Comparison of ENCODE assay signal across 11 cellular contexts in the genomic region with DNA sequence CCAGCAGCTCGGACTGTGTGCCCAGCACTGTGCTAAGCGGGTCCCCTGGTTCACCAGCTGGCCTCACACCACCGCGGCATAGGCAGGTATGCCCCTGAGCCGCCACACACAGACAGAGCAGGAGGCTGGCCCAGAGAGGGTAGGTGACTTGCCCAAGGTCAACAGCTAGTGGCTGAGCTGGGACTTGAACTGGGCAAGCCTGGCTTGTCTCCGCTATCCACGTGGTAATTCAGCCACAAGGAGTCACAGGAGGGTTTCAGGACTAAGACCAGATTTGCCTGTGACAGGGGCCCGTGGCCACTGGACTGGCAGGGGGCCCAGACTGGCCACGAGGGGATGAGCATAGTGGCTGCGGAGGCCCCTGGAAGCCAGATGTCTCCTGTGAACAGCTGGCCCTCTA. TPM values are rescaled to one million over a fixed set of nuclear protein-coding genes. Genes with fewer than 3 reads are reported as not detected.
DNase-seq lines count a peak whose midpoint lies in the region; ATAC-seq, FAIRE-seq and TF ChIP-seq lines count a peak whose summit lies in the region.
"Had no signal": no experiment of that assay in that cellular context is flagged by ENCODE, and none has a peak within 500 bp of the region (broad histone marks: within the 10 kb centered on the region; RNA-seq: fewer than 3 reads in every experiment).

No MANE protein-coding gene starts in this region.

- H3K4me3 ChIP-seq in HepG2 (replicated peaks in 1 of 3; ENCODE audit: insufficient read depth in 1 of 3, low read depth in 2 of 3, low read length in 3 of 3) (no peak overlapping the region; a peak in 1 of 6 replicates), smooth muscle cell (no peak overlapping the region)
- H3K4me3 ChIP-seq: GM12878 had no signal

- BruUV-seq in MCF 10A (replicated peaks; lab: Mats Ljungman, UMichigan) = no TSS peak
- no TSS peak for BruUV-seq in HepG2 (replicated peaks; lab: Mats Ljungman, UMichigan)

- H3K4me1 Mint-ChIP-seq in MCF 10A (ENCODE audit: insufficient read depth, unreplicated experiment) = peaks cover 54% of the 10 kb centered on the region
- H3K4me1 Mint-ChIP-seq in activated T-cell treated with anti-CD3 and anti-CD28 coated beads, Interleukin-2, amount 50 U/mL, for 72 hours (ENCODE audit: low read depth) = peaks cover 52% of the 10 kb centered on the region

- POLR2A ChIA-PET in MCF 10A (lab: Yijun Ruan, JAX) (interaction anchor here (1.0 to 5.3 kb wide), 13 partner anchors 10 to 395 kb away, joined by 3 to 44 read pairs (median 7); partner anchors contain the start of genes NCOR2 and UBC), HepG2 (lab: Yijun Ruan, JAX) (interaction anchor here (0.7 to 2.5 kb wide), 5 partner anchors 10 to 148 kb away, joined by 3 to 12 read pairs (median 9); partner anchors contain the start of gene NCOR2)

- CTCF ChIA-PET in MCF 10A (lab: Yijun Ruan, JAX) = interaction anchor here (0.6 to 1.8 kb wide), 6 partner anchors 13 to 513 kb away, joined by 3 to 9 read pairs (median 4); no protein-coding TSS in a partner anchor
- CTCF ChIA-PET in HepG2 (lab: Yijun Ruan, JAX; ENCODE audit: low intra/inter-chr PET ratio, low total read pairs) = no interaction called here

- H3K27ac ChIP-seq in HepG2 (ENCODE audit: extremely low read length, insufficient read depth, low read length) = no peak overlapping the region
- peak overlapping the region; percentile 100 for H3K27ac ChIP-seq in smooth muscle cell (ENCODE audit: low read depth)

- 80% methylated on average over 1 of the region's 10 CpGs for WGBS in HepG2 (ENCODE audit: low lambda C conversion rate)
- WGBS in smooth muscle cell (ENCODE audit: low lambda C conversion rate) = 66% methylated on average over 10 of the region's 10 CpGs

- H3K4me3 Mint-ChIP-seq in MCF 10A (ENCODE audit: unreplicated experiment) = peak overlapping the region; percentile 91
- no peak overlapping the region for H3K4me3 Mint-ChIP-seq in activated T-cell treated with anti-CD3 and anti-CD28 coated beads, Interleukin-2, amount 50 U/mL, for 72 hours

- peaks cover 29% of the 10 kb centered on the region for H3F3A ChIP-seq in smooth muscle cell (ENCODE audit: low read depth)

- peaks cover 24% of the 10 kb centered on the region for H3K79me2 ChIP-seq in HepG2 (ENCODE audit: insufficient read depth, low read length)
- H3K79me2 ChIP-seq in smooth muscle cell (ENCODE audit: low read depth) = peaks cover 66% of the 10 kb centered on the region

- peaks cover 38% of the 10 kb centered on the region for H3K36me3 Mint-ChIP-seq in MCF 10A (ENCODE audit: insufficient read depth, unreplicated experiment)
- peaks cover 3 to 4% of the 10 kb centered on the region in 2 donors for H3K36me3 Mint-ChIP-seq in activated T-cell treated with anti-CD3 and anti-CD28 coated beads, Interleukin-2, amount 50 U/mL, for 72 hours (ENCODE audit: insufficient read depth in 2 of 2)

- H4K20me1 ChIP-seq in HepG2 (ENCODE audit: insufficient read depth, low read length) (no peaks in the 10 kb centered on the region), smooth muscle cell (ENCODE audit: low read depth) (peaks cover 62% of the 10 kb centered on the region)

- 0 out of 2 replicates have a peak overlapping the region, but pooled peaks have one; percentile 93 for H3K4me2 ChIP-seq in HepG2 (ENCODE audit: low read depth, low read length)
- H3K4me2 ChIP-seq in smooth muscle cell = peak overlapping the region; percentile 75

- in situ Hi-C loops in HepG2 (cut with HindIII; ENCODE audit: extremely low pct_ligation_motif_present, low pct_unique_long_range_greater_than_20kb) = no loop called here

- H3K27me3 ChIP-seq in HepG2 (ENCODE audit: control insufficient read depth in 1 of 2, insufficient read depth in 2 of 2, low read length in 2 of 2) (no peaks in the 10 kb centered on the region), smooth muscle cell (ENCODE audit: low read depth) (no peaks in the 10 kb centered on the region)

- no peaks in the 10 kb centered on the region for H3K9me3 Mint-ChIP-seq in MCF 10A (ENCODE audit: unreplicated experiment)
- H3K9me3 Mint-ChIP-seq in activated T-cell treated with anti-CD3 and anti-CD28 coated beads, Interleukin-2, amount 50 U/mL, for 72 hours = no peaks in the 10 kb centered on the region

- TF ChIP-seq EP300 in HepG2 (IDR thresholded peaks at IDR 0.05; ENCODE audit: low read depth in 2 of 2, low read length in 2 of 2) = no peak
- no peak for TF ChIP-seq EP300 in HepG2 (CRISPR knock-in tag; IDR thresholded peaks at IDR 0.05; ENCODE audit: borderline replicate concordance)

- no peak for TF ChIP-seq RAD21 in HepG2 (CRISPR knock-in tag; IDR thresholded peaks at IDR 0.05)

- H2AFZ ChIP-seq in HepG2 (ENCODE audit: low read length) = no peak overlapping the region
- no peak overlapping the region for H2AFZ ChIP-seq in smooth muscle cell (ENCODE audit: low read depth)

- H3K9me3 ChIP-seq in HepG2 (ENCODE audit: low read length) (no peaks in the 10 kb centered on the region), smooth muscle cell (replicated peaks; ENCODE audit: low read depth) (no peaks in the 10 kb centered on the region)

- no peak for TF ChIP-seq POLR2A in GM12891 (IDR thresholded peaks at IDR 0.05; ENCODE audit: low read depth, low read length)
- no peak for TF ChIP-seq POLR2A in HepG2 (IDR thresholded peaks at IDR 0.05; ENCODE audit: insufficient read depth in 1 of 2, low read depth in 2 of 2, low read length in 2 of 2)

- intact Hi-C loops in MCF 10A (cut with micrococcal nuclease) = loop anchor here (1.0 to 10.0 kb wide), 4 partner anchors 47 to 385 kb away; no protein-coding TSS in a partner anchor
- intact Hi-C loops in HepG2 (cut with micrococcal nuclease; ENCODE audit: unreplicated experiment) = loop anchor here (5.0 to 10.0 kb wide), 3 partner anchors 37 to 253 kb away; partner anchors contain the start of gene NCOR2

- no peak for ATAC-seq in HepG2
- ATAC-seq in activated T-cell treated with anti-CD3 and anti-CD28 coated beads, Interleukin-2, amount 50 U/mL, for 72 hours (replicated peaks in 1 of 2) = no peak
- no peak for ATAC-seq in GM19452 (IDR thresholded peaks at IDR 0.05; ENCODE audit: unreplicated experiment)
- ATAC-seq: GM12878 had no signal

- H3K9ac ChIP-seq in HepG2 (ENCODE audit: insufficient read depth, low read depth, low read length) = no peak overlapping the region
- H3K9ac ChIP-seq in smooth muscle cell (ENCODE audit: low read depth) = peak overlapping the region; percentile 95

- H3K27ac Mint-ChIP-seq in MCF 10A (ENCODE audit: low read depth, unreplicated experiment) = peak overlapping the region; percentile 96
- H3K27ac Mint-ChIP-seq in activated T-cell treated with anti-CD3 and anti-CD28 coated beads, Interleukin-2, amount 50 U/mL, for 72 hours = no peak overlapping the region

- DNase-seq in GM12891 (ENCODE audit: insufficient read length, low spot score) (no peak), MCF 10A (ENCODE audit: unreplicated experiment) (no peak), HepG2 (ENCODE audit: low spot score) (no peak), smooth muscle cell (lab: John Stamatoyannopoulos, UW; ENCODE audit: unreplicated experiment) (no peak), NOMO-1 treated with dmso at 0.1 percent for 144 hours (lab: John Stamatoyannopoulos, UW; ENCODE audit: unreplicated experiment) (no peak)
- DNase-seq in activated T-cell treated with anti-CD3 and anti-CD28 coated beads, Interleukin-2, amount 50 U/mL, for 72 hours = no peak
- DNase-seq in activated CD4-positive, alpha-beta T cell treated with anti-CD3 and anti-CD28 coated beads, Interleukin-2, amount 50 U/mL, for 48 hours = no peak
- DNase-seq: KG1, T-helper 1 cell had no signal

- H3K36me3 ChIP-seq in HepG2 (replicated peaks in 1 of 2; ENCODE audit: control insufficient read depth in 1 of 2, insufficient read depth in 2 of 2, low read length in 2 of 2) (no peaks in the 10 kb centered on the region; a peak in 1 of 5 replicates), smooth muscle cell (ENCODE audit: low read depth) (no peaks in the 10 kb centered on the region)

- no peaks in the 10 kb centered on the region for H3K27me3 Mint-ChIP-seq in MCF 10A (ENCODE audit: insufficient read depth, unreplicated experiment)
- H3K27me3 Mint-ChIP-seq in activated T-cell treated with anti-CD3 and anti-CD28 coated beads, Interleukin-2, amount 50 U/mL, for 72 hours (ENCODE audit: low read depth) = no peaks in the 10 kb centered on the region

- peak; percentile 50 for FAIRE-seq in GM12891 (lab: Jason Lieb, UNC)
- no peak for FAIRE-seq in HepG2 (lab: Jason Lieb, UNC)
- FAIRE-seq: GM12878 had no signal

- TF ChIP-seq CTCF in MCF 10A (IDR thresholded peaks at IDR 0.05; ENCODE audit: unreplicated experiment) (no peak), HepG2 (CRISPR knock-in tag; IDR thresholded peaks at IDR 0.05) (no peak), smooth muscle cell (IDR thresholded peaks at IDR 0.05; ENCODE audit: borderline replicate concordance, insufficient read depth, poor library complexity, severe bottlenecking) (no peak)

- H3K4me1 ChIP-seq in HepG2 (ENCODE audit: insufficient read depth, low read length) (peaks cover 29% of the 10 kb centered on the region), smooth muscle cell (ENCODE audit: low read depth) (peaks cover 24% of the 10 kb centered on the region)

RNA-seq across cellular contexts. Expression of gene NCOR2, which starts 47.7 kb away (rescaled TPM):
- 66.2 TPM for polyA plus RNA-seq in GM12891 (2012; ENCODE audit: low read depth, missing spikeins)
- total RNA-seq in MCF 10A (2022) (145 and 177 TPM in 2 replicates), HepG2 (2016; rRNA removed; fragmentation: Illumina TruSeq; extraction: Trizol) (5.7 and 6.1 TPM in 2 replicates), smooth muscle cell (64.1 and 64.7 TPM in 2 replicates)
- total RNA-seq in HepG2 (2016; cell fraction: cytosol; rRNA removed; fragmentation: Illumina TruSeq; extraction: Trizol; ENCODE audit: low read depth) = 10.5 and 12.4 TPM in 2 replicates
- total RNA-seq in HepG2 (2016; cell fraction: insoluble cytoplasmic fraction; rRNA removed; fragmentation: Illumina TruSeq; extraction: Trizol) = 5.6 and 7.1 TPM in 2 replicates
- total RNA-seq in HepG2 (2016; cell fraction: membrane; rRNA removed; fragmentation: Illumina TruSeq; extraction: Trizol) = 15.2 and 16.6 TPM in 2 replicates
- 12.4 and 13.1 TPM in 2 replicates for total RNA-seq in HepG2 (2016; cell fraction: nucleus; rRNA removed; fragmentation: Illumina TruSeq; extraction: Trizol)
- polyA plus RNA-seq in HepG2 (2011; rRNA removed) (4.5 and 4.8 TPM in 2 replicates), smooth muscle cell (164 and 169 TPM in 2 replicates)
- 2.8 and 4.1 TPM in 2 replicates for polyA plus RNA-seq in HepG2 (2011; cell fraction: cytosol; rRNA removed)
- 30.4 and 39.4 TPM in 2 replicates for polyA plus RNA-seq in HepG2 (2011; cell fraction: nucleus; rRNA removed)
- polyA plus RNA-seq in HepG2 (2012) = 32.8 and 41.1 TPM in 2 replicates
- polyA plus RNA-seq in HepG2 (2016; cell fraction: cytosol; fragmentation: Illumina TruSeq; extraction: Trizol; ENCODE audit: low read depth) = 2.8 and 3.1 TPM in 2 replicates
- 17.3 and 24.8 TPM in 2 replicates for polyA plus RNA-seq in HepG2 (2016; cell fraction: insoluble cytoplasmic fraction; fragmentation: Illumina TruSeq; extraction: Trizol; ENCODE audit: low read depth)
- polyA plus RNA-seq in HepG2 (2016; cell fraction: membrane; fragmentation: Illumina TruSeq; extraction: Trizol; ENCODE audit: low read depth) = 7.1 and 8.9 TPM in 2 replicates
- 43.0 and 54.1 TPM in 2 replicates for polyA plus RNA-seq in HepG2 (2016; cell fraction: nucleus; fragmentation: Illumina TruSeq; extraction: Trizol; ENCODE audit: insufficient read depth, low read depth)
- polyA minus RNA-seq in HepG2 (2011; rRNA and poly(A)+ RNA removed; ENCODE audit: low replicate concordance) = 21.9 and 23.2 TPM in 2 replicates
- polyA minus RNA-seq in HepG2 (2011; cell fraction: cytosol; rRNA and poly(A)+ RNA removed) = 16.5 and 17.0 TPM in 2 replicates
- polyA minus RNA-seq in HepG2 (2011; cell fraction: nucleus; rRNA and poly(A)+ RNA removed) = 20.9 and 22.6 TPM in 2 replicates
- total RNA-seq in activated T-cell treated with anti-CD3 and anti-CD28 coated beads, Interleukin-2, amount 50 U/mL, for 72 hours = 100 to 1,000 TPM; 125 to 142 TPM
